In the genomic region with DNA sequence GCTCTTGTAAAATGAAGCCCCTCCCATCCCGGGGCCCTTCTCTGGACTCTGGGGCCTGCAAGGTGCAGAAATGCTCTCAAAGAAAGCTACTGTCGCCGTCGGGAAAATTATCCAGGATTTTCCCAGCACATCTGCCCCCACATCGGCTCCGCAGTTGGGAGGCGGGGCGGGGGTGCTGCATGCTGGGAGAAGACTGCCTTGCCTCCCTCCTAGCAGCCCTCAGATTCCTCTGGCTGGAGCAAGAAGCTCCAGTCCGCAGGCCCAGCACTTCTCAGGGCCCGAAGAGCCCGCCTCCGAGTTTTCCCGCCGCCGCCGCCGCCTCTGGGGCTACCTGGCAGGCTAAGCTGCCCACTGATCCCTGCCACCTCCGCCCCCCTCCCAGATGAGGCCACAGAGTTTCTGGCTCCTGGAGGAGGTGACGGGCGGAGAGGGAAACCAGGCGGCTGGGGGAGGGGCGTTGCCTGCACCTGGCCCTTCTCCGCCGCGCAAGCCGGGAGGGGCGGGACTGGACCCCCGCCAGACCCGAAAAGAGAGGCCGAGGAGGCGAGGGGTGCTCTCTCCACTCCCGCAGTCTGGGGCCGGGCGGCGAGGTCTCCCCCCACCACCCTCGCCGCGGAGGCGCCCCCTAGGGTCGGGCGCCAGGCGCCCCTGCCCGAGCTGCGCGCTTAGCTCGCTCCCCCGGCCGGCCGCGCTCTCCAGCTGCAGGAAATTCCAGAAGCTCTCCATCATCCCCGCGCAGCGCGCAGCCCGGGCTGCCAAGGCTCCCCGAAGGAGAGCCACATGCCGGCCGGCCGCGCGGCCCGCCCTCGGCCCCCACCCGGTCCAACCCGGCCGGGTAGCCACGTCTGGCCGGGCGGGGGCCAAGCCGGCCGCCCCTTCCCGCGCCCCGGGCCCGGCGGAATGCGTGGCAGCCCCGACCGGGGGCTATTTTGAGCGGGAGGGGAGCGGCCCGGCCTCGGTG, we compare ENCODE assay signal across 8 cellular contexts. TPM values are rescaled to one million over a fixed set of nuclear protein-coding genes. Genes with fewer than 3 reads are reported as not detected.
A peak's percentile ranks its signal among the peaks of the same experiment; 100 is the strongest.
DNase-seq lines count a peak whose midpoint lies in the region; ATAC-seq, FAIRE-seq and TF ChIP-seq lines count a peak whose summit lies in the region.

No MANE protein-coding gene starts in this region.

- H3K36me3 ChIP-seq in right atrium auricular region = no peaks in the 10 kb centered on the region

- in situ Hi-C loops in ACHN (cut with HindIII; ENCODE audit: low pct_ligation_motif_present, low pct_unique_long_range_greater_than_20kb, low sequenced_read_pairs) = no loop called here

- H3K9me3 ChIP-seq in right atrium auricular region = no peaks in the 10 kb centered on the region

- no peaks in the 10 kb centered on the region for H3K27me3 ChIP-seq in right atrium auricular region

- TF ChIP-seq CTCF in right atrium auricular region (IDR thresholded peaks at IDR 0.05) (peak in 1 of 2 donors; percentile 35), D721Med (IDR thresholded peaks at IDR 0.05; ENCODE audit: insufficient read depth, missing control alignments) (no peak)

- peak; percentile 35; the same call in 1 of the 2 replicates for TF ChIP-seq EP300 in Ishikawa (IDR thresholded peaks at IDR 0.05; ENCODE audit: borderline replicate concordance)

- DNase-seq in ACHN = peak; percentile 79
- peak; percentile 61 for DNase-seq in right atrium auricular region (ENCODE audit: low spot score)
- DNase-seq in retina = peak; percentile 69
- no peak for DNase-seq in D721Med (ENCODE audit: insufficient read length, low spot score)
- DNase-seq in MV-4-11 (lab: John Stamatoyannopoulos, UW) = no peak

- H3K4me1 ChIP-seq in right atrium auricular region = peaks cover 0 to 98% of the 10 kb centered on the region in 2 donors

- FAIRE-seq in D721Med (lab: Jason Lieb, UNC) = no peak

- peak overlapping the region; percentile 38 to 52 for H3K4me3 ChIP-seq in right atrium auricular region

- no peak for ATAC-seq in GM21367 (IDR thresholded peaks at IDR 0.05; ENCODE audit: unreplicated experiment)

- H3K27ac ChIP-seq in angular gyrus (ENCODE audit: low read depth, low read length) (peak overlapping the region; percentile 77), right atrium auricular region (peak overlapping the region; percentile 90 to 96)

- TF ChIP-seq RAD21 in Ishikawa (IDR thresholded peaks at IDR 0.05; ENCODE audit: low read depth) = 0 out of 2 replicates have a peak, but pooled peaks have one; percentile 6

TF ChIP-seq in Ishikawa, 13 proteins besides CTCF, POLR2A, EP300 and RAD21:
- TF ChIP-seq YY1 (IDR thresholded peaks at IDR 0.05; ENCODE audit: low read depth) (no peak), TAF1 (IDR thresholded peaks at IDR 0.05; ENCODE audit: low read depth) (peak; percentile 50; the same call in 1 of the 2 replicates), EGR1 (IDR thresholded peaks at IDR 0.05) (peak; percentile 49), ZBTB7A (IDR thresholded peaks at IDR 0.05; ENCODE audit: low read depth) (peak; percentile 98), CEBPB (IDR thresholded peaks at IDR 0.05) (no peak; the same call in 1 of the 2 replicates), FOXM1 (IDR thresholded peaks at IDR 0.05; ENCODE audit: borderline replicate concordance, low read depth) (no peak), NFIC (IDR thresholded peaks at IDR 0.05) (peak; percentile 70), CREB1 (IDR thresholded peaks at IDR 0.05; ENCODE audit: low read depth) (no peak), TEAD4 (IDR thresholded peaks at IDR 0.05) (peak; percentile 63), TCF12 (IDR thresholded peaks at IDR 0.05; ENCODE audit: low read depth) (peak; percentile 90)
- TF ChIP-seq, protein P1, sequence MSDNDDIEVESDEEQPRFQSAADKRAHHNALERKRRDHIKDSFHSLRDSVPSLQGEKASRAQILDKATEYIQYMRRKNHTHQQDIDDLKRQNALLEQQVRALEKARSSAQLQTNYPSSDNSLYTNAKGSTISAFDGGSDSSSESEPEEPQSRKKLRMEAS (IDR thresholded peaks at IDR 0.05) = no peak; the same call in 1 of the 2 replicates
- TF ChIP-seq, protein P2, sequence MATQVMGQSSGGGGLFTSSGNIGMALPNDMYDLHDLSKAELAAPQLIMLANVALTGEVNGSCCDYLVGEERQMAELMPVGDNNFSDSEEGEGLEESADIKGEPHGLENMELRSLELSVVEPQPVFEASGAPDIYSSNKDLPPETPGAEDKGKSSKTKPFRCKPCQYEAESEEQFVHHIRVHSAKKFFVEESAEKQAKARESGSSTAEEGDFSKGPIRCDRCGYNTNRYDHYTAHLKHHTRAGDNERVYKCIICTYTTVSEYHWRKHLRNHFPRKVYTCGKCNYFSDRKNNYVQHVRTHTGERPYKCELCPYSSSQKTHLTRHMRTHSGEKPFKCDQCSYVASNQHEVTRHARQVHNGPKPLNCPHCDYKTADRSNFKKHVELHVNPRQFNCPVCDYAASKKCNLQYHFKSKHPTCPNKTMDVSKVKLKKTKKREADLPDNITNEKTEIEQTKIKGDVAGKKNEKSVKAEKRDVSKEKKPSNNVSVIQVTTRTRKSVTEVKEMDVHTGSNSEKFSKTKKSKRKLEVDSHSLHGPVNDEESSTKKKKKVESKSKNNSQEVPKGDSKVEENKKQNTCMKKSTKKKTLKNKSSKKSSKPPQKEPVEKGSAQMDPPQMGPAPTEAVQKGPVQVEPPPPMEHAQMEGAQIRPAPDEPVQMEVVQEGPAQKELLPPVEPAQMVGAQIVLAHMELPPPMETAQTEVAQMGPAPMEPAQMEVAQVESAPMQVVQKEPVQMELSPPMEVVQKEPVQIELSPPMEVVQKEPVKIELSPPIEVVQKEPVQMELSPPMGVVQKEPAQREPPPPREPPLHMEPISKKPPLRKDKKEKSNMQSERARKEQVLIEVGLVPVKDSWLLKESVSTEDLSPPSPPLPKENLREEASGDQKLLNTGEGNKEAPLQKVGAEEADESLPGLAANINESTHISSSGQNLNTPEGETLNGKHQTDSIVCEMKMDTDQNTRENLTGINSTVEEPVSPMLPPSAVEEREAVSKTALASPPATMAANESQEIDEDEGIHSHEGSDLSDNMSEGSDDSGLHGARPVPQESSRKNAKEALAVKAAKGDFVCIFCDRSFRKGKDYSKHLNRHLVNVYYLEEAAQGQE (IDR thresholded peaks at IDR 0.05; ENCODE audit: low read depth) = no peak
- TF ChIP-seq, protein P3, sequence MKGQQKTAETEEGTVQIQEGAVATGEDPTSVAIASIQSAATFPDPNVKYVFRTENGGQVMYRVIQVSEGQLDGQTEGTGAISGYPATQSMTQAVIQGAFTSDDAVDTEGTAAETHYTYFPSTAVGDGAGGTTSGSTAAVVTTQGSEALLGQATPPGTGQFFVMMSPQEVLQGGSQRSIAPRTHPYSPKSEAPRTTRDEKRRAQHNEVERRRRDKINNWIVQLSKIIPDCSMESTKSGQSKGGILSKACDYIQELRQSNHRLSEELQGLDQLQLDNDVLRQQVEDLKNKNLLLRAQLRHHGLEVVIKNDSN (IDR thresholded peaks at IDR 0.05) = no peak
TF ChIP-seq in Ishikawa: peak in this region for 6.

RNA-seq across cellular contexts. Expression of a gene that starts 28.8 kb away (rescaled TPM):
- 10 to 100 TPM; 23.5 to 35.0 TPM for total RNA-seq in right atrium auricular region

RNA-seq across cellular contexts. Expression of a gene that starts 59.8 kb away (rescaled TPM):
- 10 to 100 TPM in 1 of 2 donors, 1 to 10 TPM in 1; 5.7 to 19.8 TPM for total RNA-seq in right atrium auricular region

Comparison
In these comparisons a context has a peak if more than half of its experiments do, and no peak if none do; other contexts are left out.
1. DNase-seq: peak in ACHN (single experiment), right atrium auricular region (single experiment) and retina (single experiment); none in D721Med (single experiment) and MV-4-11 (single experiment).